In genomic region chr3:156161172-156161571, GRCh38 we compare ENCODE assay signal across 10 cellular contexts. TPM values are rescaled to one million over a fixed set of nuclear protein-coding genes. Genes with fewer than 3 reads are reported as not detected.
DNase-seq lines count a peak whose midpoint lies in the region; ATAC-seq, FAIRE-seq and TF ChIP-seq lines count a peak whose summit lies in the region.
"Had no signal": no experiment of that assay in that cellular context is flagged by ENCODE, and none has a peak within 500 bp of the region (broad histone marks: within the 10 kb centered on the region; RNA-seq: fewer than 3 reads in every experiment).

No MANE protein-coding gene starts in this region.

- peak; percentile 61 for ATAC-seq in central memory CD8-positive, alpha-beta T cell (replicated peaks; ENCODE audit: extremely low read depth, poor library complexity, severe bottlenecking)
- ATAC-seq in HG03439 (IDR thresholded peaks at IDR 0.05; ENCODE audit: unreplicated experiment): no peak
- ATAC-seq: Right ventricle myocardium inferior had no signal

- no peaks in the 10 kb centered on the region for H3K36me3 Mint-ChIP-seq in central memory CD8-positive, alpha-beta T cell (ENCODE audit: insufficient read depth)
- H3K36me3 Mint-ChIP-seq in stimulated activated naive CD8-positive, alpha-beta T cell treated with anti-CD3 and anti-CD28 coated beads, Interleukin-15, Interleukin-2, amounts not matched to agents 100 ng/mL and 50 ng/mL, for 24 hours (ENCODE audit: low read depth): no peaks in the 10 kb centered on the region

- no peak overlapping the region for H3K4me3 Mint-ChIP-seq in central memory CD8-positive, alpha-beta T cell
- H3K4me3 Mint-ChIP-seq in stimulated activated naive CD8-positive, alpha-beta T cell treated with anti-CD3 and anti-CD28 coated beads, Interleukin-15, Interleukin-2, amounts not matched to agents 100 ng/mL and 50 ng/mL, for 24 hours: peak overlapping the region; percentile 38
- H3K4me3 Mint-ChIP-seq: neural crest cell had no signal

- peak overlapping the region; percentile 58 for H3K27ac Mint-ChIP-seq in central memory CD8-positive, alpha-beta T cell (ENCODE audit: low read depth)
- H3K27ac Mint-ChIP-seq in stimulated activated naive CD8-positive, alpha-beta T cell treated with anti-CD3 and anti-CD28 coated beads, Interleukin-15, Interleukin-2, amounts not matched to agents 100 ng/mL and 50 ng/mL, for 24 hours: peak overlapping the region; percentile 46

- H3K27me3 Mint-ChIP-seq in central memory CD8-positive, alpha-beta T cell: peaks cover 5% of the 10 kb centered on the region
- H3K27me3 Mint-ChIP-seq in stimulated activated naive CD8-positive, alpha-beta T cell treated with anti-CD3 and anti-CD28 coated beads, Interleukin-15, Interleukin-2, amounts not matched to agents 100 ng/mL and 50 ng/mL, for 24 hours: no peaks in the 10 kb centered on the region

- no peak for FAIRE-seq in GM12892 (lab: Jason Lieb, UNC)

- H3K9me3 Mint-ChIP-seq in central memory CD8-positive, alpha-beta T cell: no peaks in the 10 kb centered on the region
- H3K9me3 Mint-ChIP-seq in stimulated activated naive CD8-positive, alpha-beta T cell treated with anti-CD3 and anti-CD28 coated beads, Interleukin-15, Interleukin-2, amounts not matched to agents 100 ng/mL and 50 ng/mL, for 24 hours: no peaks in the 10 kb centered on the region

- peak; percentile 7 for DNase-seq in activated naive CD4-positive, alpha-beta T cell treated with Interleukin-2 at 50 U/mL for 16 hours
- DNase-seq in activated naive CD4-positive, alpha-beta T cell treated with anti-CD3 and anti-CD28 coated beads, Interleukin-2, amount 50 U/mL, for 16 hours: no peak
- DNase-seq in M059J (ENCODE audit: low read depth) (peak; percentile 71), GM12892 (ENCODE audit: insufficient read length) (no peak), foreskin melanocyte (no peak)
- no peak for DNase-seq in central memory CD8-positive, alpha-beta T cell (ENCODE audit: low spot score in 2 of 2)

- H3K4me1 Mint-ChIP-seq in central memory CD8-positive, alpha-beta T cell: peaks cover 11% of the 10 kb centered on the region
- H3K4me1 Mint-ChIP-seq in stimulated activated naive CD8-positive, alpha-beta T cell treated with anti-CD3 and anti-CD28 coated beads, Interleukin-15, Interleukin-2, amounts not matched to agents 100 ng/mL and 50 ng/mL, for 24 hours (ENCODE audit: low read depth): peaks cover 12% of the 10 kb centered on the region

- no peak for TF ChIP-seq POLR2A in GM12892 (IDR thresholded peaks at IDR 0.05; ENCODE audit: low read depth, low read length)

RNA-seq across cellular contexts. Expression of gene KCNAB1, which starts 40.8 kb away (rescaled TPM):
- 0.05 and 0.69 TPM in 2 replicates for total RNA-seq in M059J (2014; rRNA removed; shearing (Covaris generic))
- 0.66 TPM for polyA plus RNA-seq in GM12892 (2012; ENCODE audit: missing spikeins)

Comparison
In these comparisons a context has a peak if more than half of its experiments do, and no peak if none do; other contexts are left out.
1. DNase-seq: peak in activated naive CD4-positive, alpha-beta T cell treated with Interleukin-2 at 50 U/mL for 16 hours (single experiment) and M059J (single experiment); none in activated naive CD4-positive, alpha-beta T cell treated with anti-CD3 and anti-CD28 coated beads, Interleukin-2, amount 50 U/mL, for 16 hours (single experiment), central memory CD8-positive, alpha-beta T cell (0 of 2), GM12892 (single experiment) and foreskin melanocyte (single experiment).